In genomic region chr3:47478022-47478421, GRCh38 we compare ENCODE assay signal across 23 cellular contexts. TPM values are rescaled to one million over a fixed set of nuclear protein-coding genes. Genes with fewer than 3 reads are reported as not detected.
A peak's percentile ranks its signal among the peaks of the same experiment; 100 is the strongest.
DNase-seq lines count a peak whose midpoint lies in the region; ATAC-seq, FAIRE-seq and TF ChIP-seq lines count a peak whose summit lies in the region.
"Had no signal": no experiment of that assay in that cellular context is flagged by ENCODE, and none has a peak within 500 bp of the region (broad histone marks: within the 10 kb centered on the region; RNA-seq: fewer than 3 reads in every experiment).

No MANE protein-coding gene starts in this region.

- H3K4me1 ChIP-seq in H1 (replicated peaks in 1 of 4; ENCODE audit: control insufficient read depth in 3 of 4, insufficient read depth in 4 of 4, low read length in 3 of 4), result peaks cover 3 to 17% (median 8%) of the 10 kb centered on the region in 4 experiments; a peak in 4 of 7 replicates

- CTCF ChIA-PET in T-cell (lab: Charles Lee) (interaction anchor here in 1 of 2 donors (0.6 kb wide), 1 partner anchor 57 kb away, joined by 3 read pairs; no protein-coding TSS in a partner anchor), H1 (lab: Charles Lee; ENCODE audit: partially characterized antibody) (interaction anchor here (0.6 to 1.3 kb wide), 5 partner anchors 22 to 957 kb away, joined by 3 to 4 read pairs (median 3); no protein-coding TSS in a partner anchor)

- ATAC-seq in activated naive CD8-positive, alpha-beta T cell treated with anti-CD3 and anti-CD28 coated beads, Interleukin-2, amount 50 U/mL, for 24 hours, result no peak
- no peak for ATAC-seq in T-cell (replicated peaks in 1 of 4)
- ATAC-seq in HG03432 (IDR thresholded peaks at IDR 0.05; ENCODE audit: unreplicated experiment), result no peak
- ATAC-seq: HCT116 had no signal

- H3K23ac ChIP-seq in H1 (ENCODE audit: insufficient read length), result no peak overlapping the region

- H3K79me2 ChIP-seq in H1 (ENCODE audit: control insufficient read depth in 1 of 2, insufficient read depth in 2 of 2, low read length in 2 of 2), result peaks cover 7 to 23% of the 10 kb centered on the region in 2 experiments

- H3K18ac ChIP-seq in H1 (ENCODE audit: extremely low read depth, low read length), result no peak overlapping the region

- no peaks in the 10 kb centered on the region for H3K9me3 Mint-ChIP-seq in activated naive CD8-positive, alpha-beta T cell (ENCODE audit: low read depth)
- H3K9me3 Mint-ChIP-seq in activated naive CD8-positive, alpha-beta T cell treated with anti-CD3 and anti-CD28 coated beads, Interleukin-2, amount 50 U/mL, for 24 hours, result no peaks in the 10 kb centered on the region
- H3K9me3 Mint-ChIP-seq in T-cell (no peaks in the 10 kb centered on the region), osteocyte (ENCODE audit: unreplicated experiment) (no peaks in the 10 kb centered on the region)

- H4K5ac ChIP-seq in H1 (ENCODE audit: insufficient read length, low read depth, low read length), result no peak overlapping the region

- H3K36me3 Mint-ChIP-seq in activated naive CD8-positive, alpha-beta T cell, result no peaks in the 10 kb centered on the region
- H3K36me3 Mint-ChIP-seq in activated naive CD8-positive, alpha-beta T cell treated with anti-CD3 and anti-CD28 coated beads, Interleukin-2, amount 50 U/mL, for 24 hours (ENCODE audit: low read depth), result no peaks in the 10 kb centered on the region
- H3K36me3 Mint-ChIP-seq in T-cell (no peaks in the 10 kb centered on the region), osteocyte (ENCODE audit: unreplicated experiment) (no peaks in the 10 kb centered on the region)

- peak overlapping the region; percentile 79 for H2BK120ac ChIP-seq in H1 (replicated peaks; ENCODE audit: low read depth, low read length)

- H3K27ac Mint-ChIP-seq in activated naive CD8-positive, alpha-beta T cell, result peak overlapping the region; percentile 22
- no peak overlapping the region for H3K27ac Mint-ChIP-seq in activated naive CD8-positive, alpha-beta T cell treated with anti-CD3 and anti-CD28 coated beads, Interleukin-2, amount 50 U/mL, for 24 hours
- H3K27ac Mint-ChIP-seq in T-cell (no peak overlapping the region), osteocyte (ENCODE audit: unreplicated experiment) (no peak overlapping the region)

- FAIRE-seq in H1 (lab: Jason Lieb, UNC), result no peak
- FAIRE-seq: G401.6 had no signal

- DNase-seq in activated naive CD8-positive, alpha-beta T cell treated with anti-CD3 and anti-CD28 coated beads, Interleukin-2, amount 50 U/mL, for 24 hours, result no peak
- no peak for DNase-seq in T-cell
- DNase-seq in H1 (ENCODE audit: low read depth in 1 of 2, low spot score in 2 of 2), result no peak
- DNase-seq in osteocyte (ENCODE audit: extremely low spot score, unreplicated experiment), result no peak
- DNase-seq in NCI-H2107 treated with DMSO at 0.1 percent for 48 hours (lab: John Stamatoyannopoulos, UW; ENCODE audit: unreplicated experiment), result no peak
- DNase-seq in A172 (ENCODE audit: low spot score), result no peak
- DNase-seq: 8988T, COR-L47, DMS 273 treated with DMSO at 0.1 percent for 48 hours, KBM-7, NCI-H1105 treated with DMSO at 0.1 percent for 48 hours, NCI-H1694 treated with DMSO at 0.1 percent for 48 hours, NCI-H2227 treated with DMSO at 0.1 percent for 48 hours, NCI-H510A treated with DMSO at 0.1 percent for 48 hours, NCI-H774, OCI-M1, SHP77 had no signal

- no peak overlapping the region for H3K56ac ChIP-seq in H1 (replicated peaks; ENCODE audit: insufficient read length, low read depth, low read length)

- H3K4me2 ChIP-seq in H1 (ENCODE audit: insufficient read depth in 1 of 2, low read depth in 2 of 2, low read length in 2 of 2), result no peak overlapping the region

- H3K23me2 ChIP-seq in H1 (ENCODE audit: low read depth, low read length), result peaks cover 3% of the 10 kb centered on the region; the same call in 1 of the 2 replicates

- no peaks in the 10 kb centered on the region for H3K27me3 Mint-ChIP-seq in activated naive CD8-positive, alpha-beta T cell
- H3K27me3 Mint-ChIP-seq in activated naive CD8-positive, alpha-beta T cell treated with anti-CD3 and anti-CD28 coated beads, Interleukin-2, amount 50 U/mL, for 24 hours, result no peaks in the 10 kb centered on the region
- no peaks in the 10 kb centered on the region for H3K27me3 Mint-ChIP-seq in T-cell
- no peaks in the 10 kb centered on the region for H3K27me3 Mint-ChIP-seq in osteocyte (ENCODE audit: unreplicated experiment)

- H3K9me3 ChIP-seq in H1 (ENCODE audit: insufficient read depth in 2 of 2, low read depth in 1 of 2, low read length in 1 of 2), result no peaks in the 10 kb centered on the region
- H3K9me3 ChIP-seq: BLaER1 treated with 17β-estradiol and CSF1 and Interleukin-3, amounts not matched to agents 10 nM and 100 nM had no signal

- H4K8ac ChIP-seq in H1 (ENCODE audit: extremely low read depth, insufficient read depth, low read length), result no peak overlapping the region

- peaks cover 33% of the 10 kb centered on the region for H3K4me1 Mint-ChIP-seq in activated naive CD8-positive, alpha-beta T cell (ENCODE audit: low read depth)
- H3K4me1 Mint-ChIP-seq in activated naive CD8-positive, alpha-beta T cell treated with anti-CD3 and anti-CD28 coated beads, Interleukin-2, amount 50 U/mL, for 24 hours, result peaks cover 33% of the 10 kb centered on the region
- H3K4me1 Mint-ChIP-seq in T-cell (peaks cover 31 to 33% (median 32%) of the 10 kb centered on the region in 3 donors), osteocyte (ENCODE audit: unreplicated experiment) (peaks cover 25% of the 10 kb centered on the region)

- H3K79me1 ChIP-seq in H1 (ENCODE audit: low read depth, low read length), result peaks cover 6% of the 10 kb centered on the region; the same call in 1 of the 2 replicates

- no peak overlapping the region for H3K4me3 ChIP-seq in H1 (ENCODE audit: extremely low read depth in 1 of 4, insufficient read depth in 2 of 4, low read depth in 3 of 4, low read length in 4 of 4)
- H3K4me3 ChIP-seq: BLaER1 treated with 17β-estradiol and CSF1 and Interleukin-3, amounts not matched to agents 10 nM and 100 nM; SK-N-MC had no signal

- H4K91ac ChIP-seq in H1 (replicated peaks; ENCODE audit: insufficient read length, low read length), result no peak overlapping the region

- TF ChIP-seq RAD21 in H1 (IDR thresholded peaks at IDR 0.05 in 1 of 2, conservative IDR thresholded peaks at IDR 0.05 in 1 of 2; ENCODE audit: low read depth in 2 of 2, low read length in 2 of 2), result no peak

- no peak overlapping the region for H3K27ac ChIP-seq in H1 (ENCODE audit: low read depth, low read length)
- H3K27ac ChIP-seq: BLaER1 treated with 17β-estradiol and CSF1 and Interleukin-3, amounts not matched to agents 10 nM and 100 nM; SK-N-MC had no signal

- TF ChIP-seq CTCF in H1 (IDR thresholded peaks at IDR 0.05; ENCODE audit: control extremely low read depth in 1 of 3, insufficient read depth in 1 of 3, low read depth in 1 of 3, low read length in 3 of 3) (no peak), osteocyte (IDR thresholded peaks at IDR 0.05) (no peak)

- H2BK20ac ChIP-seq in H1 (ENCODE audit: low read length), result 0 out of 2 replicates have a peak overlapping the region, but pooled peaks have one; percentile 48

- H3K4me3 Mint-ChIP-seq in activated naive CD8-positive, alpha-beta T cell, result peak overlapping the region; percentile 44
- H3K4me3 Mint-ChIP-seq in activated naive CD8-positive, alpha-beta T cell treated with anti-CD3 and anti-CD28 coated beads, Interleukin-2, amount 50 U/mL, for 24 hours, result no peak overlapping the region
- H3K4me3 Mint-ChIP-seq in T-cell, result peak overlapping the region in 2 of 3 donors; percentile 9 to 19
- H3K4me3 Mint-ChIP-seq in osteocyte (ENCODE audit: unreplicated experiment), result peak overlapping the region; percentile 26

- peak overlapping the region; percentile 89 for H3K4ac ChIP-seq in H1 (replicated peaks; ENCODE audit: insufficient read length, low read depth, low read length)

- H3K36me3 ChIP-seq in H1 (ENCODE audit: control insufficient read depth in 2 of 4, insufficient read depth in 4 of 4, low read length in 3 of 4), result no peaks in the 10 kb centered on the region

- H4K20me1 ChIP-seq in H1 (replicated peaks in 1 of 2; ENCODE audit: control insufficient read depth in 1 of 2, insufficient read depth in 2 of 2, low read length in 2 of 2), result peaks cover 0 to 5% of the 10 kb centered on the region in 2 experiments

- H2AFZ ChIP-seq in H1 (ENCODE audit: low read length), result no peak overlapping the region

- H3K14ac ChIP-seq in H1 (ENCODE audit: insufficient read length), result no peak overlapping the region

- POLR2A ChIA-PET in T-cell (lab: Charles Lee), result no interaction called here
- POLR2A ChIA-PET in H1 (lab: Charles Lee; ENCODE audit: partially characterized antibody), result interaction anchor here (0.7 to 2.4 kb wide), 3 partner anchors 18 to 44 kb away, joined by 3 to 6 read pairs (median 4); no protein-coding TSS in a partner anchor

- no peak for TF ChIP-seq POLR2A in H1 (IDR thresholded peaks at IDR 0.05; ENCODE audit: control extremely low read depth in 1 of 2, low read depth in 2 of 2, low read length in 2 of 2)

- H2AK5ac ChIP-seq in H1 (ENCODE audit: low read depth, low read length), result no peak overlapping the region

- no peak for TF ChIP-seq EP300 in H1 (IDR thresholded peaks at IDR 0.05; ENCODE audit: borderline replicate concordance in 1 of 2, low read depth in 2 of 2, low read length in 2 of 2)

- no peak overlapping the region for H2BK5ac ChIP-seq in H1 (ENCODE audit: low read depth, low read length)

- H3K9ac ChIP-seq in H1 (replicated peaks in 1 of 4; ENCODE audit: extremely low read depth in 1 of 4, low read depth in 3 of 4, low read length in 3 of 4), result no peak overlapping the region
- H3K9ac ChIP-seq: BLaER1 treated with 17β-estradiol and CSF1 and Interleukin-3, amounts not matched to agents 10 nM and 100 nM had no signal

- H2BK12ac ChIP-seq in H1 (ENCODE audit: low read depth, low read length), result peak overlapping the region; percentile 77; the same call in 1 of the 2 replicates

- no peaks in the 10 kb centered on the region for H3K27me3 ChIP-seq in H1 (replicated peaks in 1 of 4; ENCODE audit: control insufficient read depth in 3 of 4, extremely low read depth in 1 of 4, insufficient read depth in 3 of 4, low read length in 3 of 4)
- H3K27me3 ChIP-seq: BLaER1 treated with 17β-estradiol and CSF1 and Interleukin-3, amounts not matched to agents 10 nM and 100 nM had no signal

- H2BK15ac ChIP-seq in H1 (ENCODE audit: low read length), result no peak overlapping the region; the same call in 1 of the 2 replicates

RNA-seq across cellular contexts. Expression of gene SCAP, which starts 2.3 kb away (rescaled TPM):
- total RNA-seq in T-cell, result 100 to 1,000 TPM in 2 of 5 donors, 10 to 100 TPM in 3; 86.6 to 108 (median 95.3) TPM
- 110 and 114 TPM in 2 replicates for total RNA-seq in H1 (2021; fragmentation: NEBNext Ultra II Directional; extraction: Animal tissue kit (Norgen Biotek cat#: 25700))
- 74.0 and 103 TPM in 2 replicates for polyA plus RNA-seq in H1 (2011; rRNA removed)
- polyA plus RNA-seq in H1 (2011; cell fraction: cytosol; rRNA removed), result 54.6 TPM
- 199 TPM for polyA plus RNA-seq in H1 (2011; cell fraction: nucleus; rRNA removed)
- polyA plus RNA-seq in H1 (2012, experiment 1 of 2), result 90.9 to 110 TPM (median 102 TPM) in 4 replicates
- 93.2 TPM for polyA plus RNA-seq in H1 (2012, experiment 2 of 2)
- 90.5 TPM for polyA plus RNA-seq in H1 (2013, experiment 1 of 2)
- 93.1 TPM for polyA plus RNA-seq in H1 (2013, experiment 2 of 2)
- 153 and 157 TPM in 2 replicates for polyA minus RNA-seq in H1 (2011; rRNA and poly(A)+ RNA removed)
- polyA minus RNA-seq in H1 (2011; cell fraction: cytosol; rRNA and poly(A)+ RNA removed), result 108 TPM
- 97.7 TPM for polyA minus RNA-seq in H1 (2011; cell fraction: nucleus; rRNA and poly(A)+ RNA removed)
- 76.4 and 86.7 TPM in 2 replicates for total RNA-seq in osteocyte
- 55.1 and 60.6 TPM in 2 replicates for total RNA-seq in A172 (2014; rRNA removed; shearing (Covaris generic))

RNA-seq across cellular contexts. Expression of gene ELP6, which starts 35.5 kb away (rescaled TPM):
- 10 to 100 TPM; 22.3 to 31.4 (median 27.2) TPM for total RNA-seq in T-cell
- total RNA-seq in H1 (2021; fragmentation: NEBNext Ultra II Directional; extraction: Animal tissue kit (Norgen Biotek cat#: 25700)), result 49.6 and 51.1 TPM in 2 replicates
- 78.5 and 78.7 TPM in 2 replicates for polyA plus RNA-seq in H1 (2011; rRNA removed)
- polyA plus RNA-seq in H1 (2011; cell fraction: cytosol; rRNA removed), result 108 TPM
- polyA plus RNA-seq in H1 (2011; cell fraction: nucleus; rRNA removed), result 65.9 TPM
- polyA plus RNA-seq in H1 (2012, experiment 1 of 2), result 45.7 to 73.3 TPM (median 64.5 TPM) in 4 replicates
- polyA plus RNA-seq in H1 (2012, experiment 2 of 2), result 58.5 TPM
- 33.6 TPM for polyA plus RNA-seq in H1 (2013, experiment 1 of 2)
- 35.0 TPM for polyA plus RNA-seq in H1 (2013, experiment 2 of 2)
- polyA minus RNA-seq in H1 (2011; rRNA and poly(A)+ RNA removed), result 78.1 and 89.9 TPM in 2 replicates
- 33.2 TPM for polyA minus RNA-seq in H1 (2011; cell fraction: cytosol; rRNA and poly(A)+ RNA removed)
- 71.8 TPM for polyA minus RNA-seq in H1 (2011; cell fraction: nucleus; rRNA and poly(A)+ RNA removed)
- total RNA-seq in osteocyte, result 40.3 and 44.1 TPM in 2 replicates
- 31.0 and 31.5 TPM in 2 replicates for total RNA-seq in A172 (2014; rRNA removed; shearing (Covaris generic))
